In the genomic region with DNA sequence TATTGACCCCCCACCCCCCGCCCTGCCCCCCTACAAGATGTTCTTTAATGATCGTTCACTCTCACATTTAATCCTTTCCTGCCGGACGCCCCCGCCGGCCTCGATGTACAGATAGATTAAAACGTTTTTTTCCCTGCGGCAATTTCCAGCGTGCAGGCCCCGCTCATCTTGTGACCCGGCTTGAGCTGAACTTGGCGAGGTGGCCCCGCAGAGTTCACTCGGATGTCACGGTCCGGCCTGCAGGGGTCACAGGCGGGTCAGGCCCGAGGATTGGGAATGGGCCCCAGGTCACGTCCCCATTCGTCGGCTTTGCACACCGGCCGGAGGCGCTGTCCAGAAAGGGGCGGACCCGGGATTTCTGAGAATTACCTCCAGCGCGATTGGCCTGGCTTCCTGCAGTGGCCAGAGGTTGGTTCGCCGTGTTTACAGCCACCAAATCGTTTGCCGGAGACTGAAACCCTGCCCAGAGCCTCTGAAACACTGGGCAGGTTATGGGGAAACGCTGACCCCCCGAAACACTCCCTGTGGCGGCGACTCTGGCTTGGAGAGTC, we compare ENCODE assay signal across 10 cellular contexts. TPM values are rescaled to one million over a fixed set of nuclear protein-coding genes. Genes with fewer than 3 reads are reported as not detected.
DNase-seq lines count a peak whose midpoint lies in the region; ATAC-seq and TF ChIP-seq lines count a peak whose summit lies in the region.
"Had no signal": no experiment of that assay in that cellular context is flagged by ENCODE, and none has a peak within 500 bp of the region (broad histone marks: within the 10 kb centered on the region; RNA-seq: fewer than 3 reads in every experiment).

No MANE protein-coding gene starts in this region.

- peaks cover 30% of the 10 kb centered on the region for H3K4me1 ChIP-seq in CD4-positive, CD25-positive, alpha-beta regulatory T cell (ENCODE audit: control insufficient read depth, insufficient read depth, low read length, poor library complexity, severe bottlenecking)
- H3K4me1 ChIP-seq in duodenal mucosa (ENCODE audit: control insufficient read depth in 1 of 2, insufficient read depth in 2 of 2, low read length in 2 of 2): peaks cover 17 to 43% of the 10 kb centered on the region in 2 donors

- TF ChIP-seq POLR2A in NB4 (IDR thresholded peaks at IDR 0.05; ENCODE audit: extremely low read depth, insufficient read length): no peak

- H3K27me3 Mint-ChIP-seq in CD4-positive, CD25-positive, alpha-beta regulatory T cell: peaks cover 81% of the 10 kb centered on the region
- H3K27me3 Mint-ChIP-seq in nephron (ENCODE audit: low read depth): peaks cover 100% of the 10 kb centered on the region

- H3K36me3 ChIP-seq in CD4-positive, CD25-positive, alpha-beta regulatory T cell (ENCODE audit: control insufficient read depth, insufficient read depth, low read length): no peaks in the 10 kb centered on the region
- H3K36me3 ChIP-seq in duodenal mucosa (ENCODE audit: control insufficient read depth in 1 of 2, insufficient read depth in 2 of 2, low read length in 2 of 2): no peaks in the 10 kb centered on the region

- peak overlapping the region in 3 of 4 donors; percentile 50 to 81 (median 68) for H3K4me3 Mint-ChIP-seq in CD4-positive, CD25-positive, alpha-beta regulatory T cell
- H3K4me3 Mint-ChIP-seq in nephron: peak overlapping the region; percentile 77 to 84 (median 80)

- H3K4me3 ChIP-seq in CD4-positive, CD25-positive, alpha-beta regulatory T cell (ENCODE audit: low read depth, low read length): no peak overlapping the region
- peak overlapping the region; percentile 25 for H3K4me3 ChIP-seq in NB4 (ENCODE audit: low read depth, low read length)
- peak overlapping the region; percentile 68 to 69 for H3K4me3 ChIP-seq in duodenal mucosa (ENCODE audit: low read depth in 1 of 2, low read length in 2 of 2)

- no peak overlapping the region for H3K27ac ChIP-seq in CD4-positive, CD25-positive, alpha-beta regulatory T cell (ENCODE audit: insufficient read depth, low read length, poor library complexity, severe bottlenecking)
- no peak overlapping the region for H3K27ac ChIP-seq in duodenal mucosa (ENCODE audit: low read depth, low read length)

- H3K27ac Mint-ChIP-seq in CD4-positive, CD25-positive, alpha-beta regulatory T cell: no peak overlapping the region
- H3K27ac Mint-ChIP-seq in nephron: no peak overlapping the region

- H3K9me3 Mint-ChIP-seq in CD4-positive, CD25-positive, alpha-beta regulatory T cell: peaks cover 0 to 4% (median 0%) of the 10 kb centered on the region in 7 donors
- H3K9me3 Mint-ChIP-seq in nephron: no peaks in the 10 kb centered on the region

- peaks cover 0 to 50% (median 21%) of the 10 kb centered on the region in 4 donors for H3K4me1 Mint-ChIP-seq in CD4-positive, CD25-positive, alpha-beta regulatory T cell
- peaks cover 36% of the 10 kb centered on the region for H3K4me1 Mint-ChIP-seq in nephron

- H3K9me3 ChIP-seq in CD4-positive, CD25-positive, alpha-beta regulatory T cell (ENCODE audit: control insufficient read depth in 2 of 2, low read length in 2 of 2): no peaks in the 10 kb centered on the region
- H3K9me3 ChIP-seq in duodenal mucosa (ENCODE audit: control insufficient read depth in 1 of 2, low read length in 2 of 2): no peaks in the 10 kb centered on the region

- DNase-seq in CD4-positive, CD25-positive, alpha-beta regulatory T cell: no peak
- DNase-seq in NB4 (ENCODE audit: low read depth) (peak; percentile 25), NCI-H146 treated with DMSO at 0.1 percent for 48 hours (lab: John Stamatoyannopoulos, UW; ENCODE audit: unreplicated experiment) (no peak)

- ATAC-seq in CD4-positive, CD25-positive, alpha-beta regulatory T cell (ENCODE audit: low read depth in 2 of 2): no peak
- ATAC-seq in GM18517 (IDR thresholded peaks at IDR 0.05; ENCODE audit: unreplicated experiment) (no peak), GM21447 (IDR thresholded peaks at IDR 0.05; ENCODE audit: unreplicated experiment) (no peak)
- ATAC-seq in activated CD4-positive, CD25-positive, alpha-beta regulatory T cell treated with anti-CD3 and anti-CD28 coated beads, Interleukin-2, amount 50 U/mL, for 24 hours: no peak

- TF ChIP-seq CTCF in NB4 (IDR thresholded peaks at IDR 0.05; ENCODE audit: low read depth, low read length) (no peak), nephron (IDR thresholded peaks at IDR 0.05; ENCODE audit: unreplicated experiment in 3 of 3) (no peak)

- peaks cover 16% of the 10 kb centered on the region for H3K27me3 ChIP-seq in CD4-positive, CD25-positive, alpha-beta regulatory T cell (ENCODE audit: control insufficient read depth, insufficient read depth, low read length)
- peaks cover 81 to 92% of the 10 kb centered on the region in 2 donors for H3K27me3 ChIP-seq in duodenal mucosa (ENCODE audit: control insufficient read depth in 1 of 2, insufficient read depth in 2 of 2, low read length in 2 of 2)

- no peak overlapping the region for H3K9ac ChIP-seq in duodenal mucosa (ENCODE audit: low read depth in 1 of 2, low read length in 2 of 2)

- H3K36me3 Mint-ChIP-seq in CD4-positive, CD25-positive, alpha-beta regulatory T cell: no peaks in the 10 kb centered on the region
- H3K36me3 Mint-ChIP-seq in nephron (ENCODE audit: low read depth): no peaks in the 10 kb centered on the region

RNA-seq across cellular contexts. Expression of a gene that starts 1.9 kb away (rescaled TPM):
- not detected for total RNA-seq in CD4-positive, CD25-positive, alpha-beta regulatory T cell
- not detected for polyA plus RNA-seq in CD4-positive, CD25-positive, alpha-beta regulatory T cell
- total RNA-seq: SK-MEL-5 had no signal

RNA-seq across cellular contexts. Expression of a gene that starts 11.2 kb away (rescaled TPM):
- total RNA-seq in CD4-positive, CD25-positive, alpha-beta regulatory T cell: not detected
- polyA plus RNA-seq in CD4-positive, CD25-positive, alpha-beta regulatory T cell: not detected
- total RNA-seq: lower leg skin, SK-MEL-5 had no signal
